Comparison of ENCODE assay signal across 24 cellular contexts in genomic region chr20:60976913-60977312, GRCh38.
DNase-seq lines count a peak whose midpoint lies in the region; ATAC-seq, FAIRE-seq and TF ChIP-seq lines count a peak whose summit lies in the region.
"Had no signal": no experiment of that assay in that cellular context is flagged by ENCODE, and none has a peak within 500 bp of the region (broad histone marks: within the 10 kb centered on the region; RNA-seq: fewer than 3 reads in every experiment).

No MANE protein-coding gene starts in this region.

- intact Hi-C loops in head of caudate nucleus (cut with DNase I) = no loop called here

- FAIRE-seq in A549 (lab: Jason Lieb, UNC) = no peak
- FAIRE-seq: GM18507 had no signal

- DNase-seq in A549 (ENCODE audit: low read depth in 1 of 2, low spot score in 1 of 2) (no peak), ELF-1 (ENCODE audit: low read depth, low spot score) (peak; percentile 21), RKO (ENCODE audit: low spot score) (peak; percentile 11), islet precursor cell (peak; percentile 42), head of caudate nucleus (no peak)
- DNase-seq: BE2C; CD4-positive, CD25-positive, alpha-beta regulatory T cell; DMS 273 treated with DMSO at 0.1 percent for 48 hours; GDM1; GM23248; KBM-7; NCI-H1105; NCI-H146; NCI-H2029; NCI-H2227 treated with DMSO at 0.1 percent for 48 hours; NCI-H510A treated with DMSO at 0.1 percent for 48 hours; NCI-H774; SW 1271; T-helper 17 cell had no signal

- H3K27ac ChIP-seq in A549 = no peak overlapping the region
- H3K27ac ChIP-seq: GM23248, HL-60 had no signal

- CTCF ChIA-PET in A549 (lab: Yijun Ruan, JAX) = no interaction called here

- 38% methylated on average over 3 of the region's 4 CpGs for WGBS in A549 (ENCODE audit: missing lambda C conversion rate)

- TF ChIP-seq CTCF in A549 (IDR thresholded peaks at IDR 0.05) = no peak

- TF ChIP-seq POLR2A in A549 (IDR thresholded peaks at IDR 0.05; ENCODE audit: low read length) = no peak

- H3K9me3 ChIP-seq in A549 = peaks cover 25% of the 10 kb centered on the region
- H3K9me3 ChIP-seq: BE2C had no signal

- POLR2A ChIA-PET in A549 (lab: Yijun Ruan, JAX) = no interaction called here

- TF ChIP-seq RAD21 in A549 (conservative IDR thresholded peaks at IDR 0.05 in 1 of 2, IDR thresholded peaks at IDR 0.05 in 1 of 2) = no peak

- TF ChIP-seq EP300 in A549 (IDR thresholded peaks at IDR 0.05) = no peak

- peak; percentile 50 to 74; a peak in 2 of 6 replicates for ATAC-seq in A549
- no peak for ATAC-seq in HG02884 (IDR thresholded peaks at IDR 0.05; ENCODE audit: unreplicated experiment)
- ATAC-seq in HG03097 (IDR thresholded peaks at IDR 0.05; ENCODE audit: low FRiP score, unreplicated experiment) = no peak
- ATAC-seq: HCT116, T-helper 17 cell had no signal

- no peaks in the 10 kb centered on the region for H3K4me1 ChIP-seq in A549
- H3K4me1 ChIP-seq: BE2C had no signal

- no peak overlapping the region for H3K4me3 ChIP-seq in A549
- H3K4me3 ChIP-seq: GM23248 had no signal

- H3K4me2 ChIP-seq in A549 = no peak overlapping the region

TF ChIP-seq in A549, 52 proteins besides CTCF, POLR2A, EP300 and RAD21:
- TF ChIP-seq NFE2L2 (conservative IDR thresholded peaks at IDR 0.05; ENCODE audit: low read length) (no peak), FOXS1 (CRISPR knock-in tag; IDR thresholded peaks at IDR 0.05) (no peak), KDM1A (IDR thresholded peaks at IDR 0.05; ENCODE audit: low read depth) (no peak), MAFK (IDR thresholded peaks at IDR 0.05; ENCODE audit: partially characterized antibody) (no peak), RCOR1 (IDR thresholded peaks at IDR 0.05; ENCODE audit: low read depth, low read length) (no peak), CHD4 (IDR thresholded peaks at IDR 0.05; ENCODE audit: borderline replicate concordance) (no peak)

Comparison
In these comparisons a context has a peak if more than half of its experiments do, and no peak if none do; other contexts are left out.
1. ATAC-seq: peak in A549 (2 of 2); none in HG02884 (single experiment) and HG03097 (single experiment).
2. DNase-seq: peak in ELF-1 (single experiment), RKO (single experiment) and islet precursor cell (single experiment); none in A549 (0 of 2) and head of caudate nucleus (0 of 42).